ENCODE assay signal across 8 cellular contexts in genomic region chr10:63273575-63273974, GRCh38.
DNase-seq lines count a peak whose midpoint lies in the region; ATAC-seq, FAIRE-seq and TF ChIP-seq lines count a peak whose summit lies in the region.

No MANE protein-coding gene starts in this region.

- no peaks in the 10 kb centered on the region for H3K27me3 ChIP-seq in transverse colon

- H3K4me1 Mint-ChIP-seq in activated naive CD4-positive, alpha-beta T cell treated with anti-CD3 and anti-CD28 coated beads, Interleukin-2, amount 50 U/mL, for 24 hours, result peaks cover 49% of the 10 kb centered on the region
- H3K4me1 Mint-ChIP-seq in T-helper 17 cell, result peaks cover 16% of the 10 kb centered on the region

- peak overlapping the region; percentile 94 for H3K27ac Mint-ChIP-seq in activated naive CD4-positive, alpha-beta T cell treated with anti-CD3 and anti-CD28 coated beads, Interleukin-2, amount 50 U/mL, for 24 hours
- H3K27ac Mint-ChIP-seq in T-helper 17 cell, result peak overlapping the region; percentile 97

- ATAC-seq in T-helper 17 cell, result peak; percentile 43
- no peak for ATAC-seq in GM18867 (IDR thresholded peaks at IDR 0.05; ENCODE audit: unreplicated experiment)

- intact Hi-C loops in transverse colon (cut with DNase I; ENCODE audit: low total_unique reads), result no loop called here

- H3K27me3 Mint-ChIP-seq in activated naive CD4-positive, alpha-beta T cell treated with anti-CD3 and anti-CD28 coated beads, Interleukin-2, amount 50 U/mL, for 24 hours, result no peaks in the 10 kb centered on the region
- no peaks in the 10 kb centered on the region for H3K27me3 Mint-ChIP-seq in T-helper 17 cell

- TF ChIP-seq CTCF in transverse colon (IDR thresholded peaks at IDR 0.05), result no peak

- H3K36me3 ChIP-seq in transverse colon, result no peaks in the 10 kb centered on the region

- peaks cover 0 to 23% (median 4%) of the 10 kb centered on the region in 4 donors for H3K4me1 ChIP-seq in transverse colon

- H3K36me3 Mint-ChIP-seq in activated naive CD4-positive, alpha-beta T cell treated with anti-CD3 and anti-CD28 coated beads, Interleukin-2, amount 50 U/mL, for 24 hours, result no peaks in the 10 kb centered on the region
- H3K36me3 Mint-ChIP-seq in T-helper 17 cell (ENCODE audit: low read depth), result no peaks in the 10 kb centered on the region

- no peaks in the 10 kb centered on the region for H3K9me3 ChIP-seq in T-helper 17 cell (ENCODE audit: control insufficient read depth, low read length, poor library complexity, severe bottlenecking)
- no peaks in the 10 kb centered on the region for H3K9me3 ChIP-seq in transverse colon

- H3K4me3 ChIP-seq in transverse colon, result no peak overlapping the region

- no peak for TF ChIP-seq POLR2A in transverse colon (IDR thresholded peaks at IDR 0.05)

- no peak for TF ChIP-seq EP300 in transverse colon (IDR thresholded peaks at IDR 0.05; ENCODE audit: low read depth)

- DNase-seq in activated naive CD4-positive, alpha-beta T cell treated with Interleukin-2 at 50 U/mL for 16 hours, result no peak
- no peak for DNase-seq in T-helper 17 cell
- no peak for DNase-seq in transverse colon
- no peak for DNase-seq in anterior cingulate cortex (lab: John Stamatoyannopoulos, UW)
- no peak for DNase-seq in mesenteric fat pad (ENCODE audit: low spot score)

- peak; percentile 70 for FAIRE-seq in islet of Langerhans (lab: Jason Lieb, UNC)

- in situ Hi-C loops in transverse colon (cut with MboI; ENCODE audit: low pct_ligation_motif_present in 1 of 4, low pct_unique_long_range_greater_than_20kb in 1 of 4, low sequenced_read_pairs in 3 of 4), result no loop called here

- no peaks in the 10 kb centered on the region for H3K9me3 Mint-ChIP-seq in activated naive CD4-positive, alpha-beta T cell treated with anti-CD3 and anti-CD28 coated beads, Interleukin-2, amount 50 U/mL, for 24 hours

- H3K27ac ChIP-seq in transverse colon, result peak overlapping the region in 3 of 4 donors; percentile 1 to 35 (median 4)

- H3K4me3 Mint-ChIP-seq in activated naive CD4-positive, alpha-beta T cell treated with anti-CD3 and anti-CD28 coated beads, Interleukin-2, amount 50 U/mL, for 24 hours, result peak overlapping the region; percentile 64
- peak overlapping the region; percentile 58 for H3K4me3 Mint-ChIP-seq in T-helper 17 cell
